Comparison of ENCODE assay signal across 6 cellular contexts in genomic region chr7:149041350-149041749, GRCh38.
"Had no signal": no experiment of that assay in that cellular context is flagged by ENCODE, and none has a peak within 500 bp of the region (broad histone marks: within the 10 kb centered on the region; RNA-seq: fewer than 3 reads in every experiment).

No MANE protein-coding gene starts in this region.

- ATAC-seq: HepG2 had no signal

- H3K27ac ChIP-seq: HL-60 had no signal

- FAIRE-seq: HepG2, HTR-8/SVneo had no signal

- DNase-seq: IMR-90, KBM-7, KG1 had no signal
